ENCODE assay signal across 21 cellular contexts in genomic region chr15:28026764-28027713, GRCh38.
DNase-seq lines count a peak whose midpoint lies in the region; ATAC-seq and TF ChIP-seq lines count a peak whose summit lies in the region.
"Had no signal": no experiment of that assay in that cellular context is flagged by ENCODE, and none has a peak within 500 bp of the region (broad histone marks: within the 10 kb centered on the region; RNA-seq: fewer than 3 reads in every experiment).

No MANE protein-coding gene starts in this region.

- no peak overlapping the region for H3K14ac ChIP-seq in neuronal stem cell (ENCODE audit: low read length)

- no peaks in the 10 kb centered on the region for H3K79me1 ChIP-seq in neuronal stem cell (ENCODE audit: low read depth, low read length)

- intact Hi-C loops in left ventricle myocardium inferior (cut with micrococcal nuclease) (no loop called here), testis (cut with DNase I; ENCODE audit: low total_unique reads) (no loop called here), right cardiac atrium (cut with DNase I) (loop anchor here in 2 of 4 donors (10.0 kb wide), 2 partner anchors 58 to 98 kb away; no protein-coding TSS in a partner anchor)

- no CpG with 5 or more reads among the region's 45 CpGs for WGBS in neuronal stem cell (ENCODE audit: extremely low coverage in 2 of 2, insufficient read length in 2 of 2, insufficient replicate concordance in 1 of 2), 2 donors
- 61 to 75% methylated on average over 42 to 45 of the region's 45 CpGs for WGBS in testis, 2 donors
- 91% methylated on average over 45 of the region's 45 CpGs for WGBS in right cardiac atrium

- H3K27me3 ChIP-seq in right atrium auricular region: no peaks in the 10 kb centered on the region
- no peaks in the 10 kb centered on the region for H3K27me3 ChIP-seq in left ventricle myocardium inferior (ENCODE audit: low read depth)
- H3K27me3 ChIP-seq in neuronal stem cell (ENCODE audit: control insufficient read depth in 3 of 3, insufficient read depth in 3 of 3, low read depth in 1 of 3, low read length in 3 of 3): peaks cover 0 to 17% (median 0%) of the 10 kb centered on the region in 3 experiments
- no peaks in the 10 kb centered on the region for H3K27me3 ChIP-seq in testis
- H3K27me3 ChIP-seq in right cardiac atrium (ENCODE audit: control insufficient read depth, insufficient read depth): no peaks in the 10 kb centered on the region

- TF ChIP-seq CTCF in right atrium auricular region (IDR thresholded peaks at IDR 0.05): no peak
- TF ChIP-seq CTCF in left ventricle myocardium inferior (IDR thresholded peaks at IDR 0.05; ENCODE audit: borderline replicate concordance): no peak
- no peak for TF ChIP-seq CTCF in coronary artery (IDR thresholded peaks at IDR 0.05)
- no peak for TF ChIP-seq CTCF in testis (IDR thresholded peaks at IDR 0.05)

- H3K36me3 ChIP-seq in right atrium auricular region (no peaks in the 10 kb centered on the region), left ventricle myocardium inferior (no peaks in the 10 kb centered on the region), neuronal stem cell (replicated peaks in 1 of 2; ENCODE audit: control insufficient read depth in 2 of 2, insufficient read depth in 2 of 2, low read length in 2 of 2) (no peaks in the 10 kb centered on the region), testis (ENCODE audit: low read depth, missing control alignments) (no peaks in the 10 kb centered on the region)

- H3K4me2 ChIP-seq in neuronal stem cell (ENCODE audit: insufficient read depth, low read length, poor library complexity, severe bottlenecking): no peak overlapping the region
- H3K4me2 ChIP-seq: A549, GM23338 had no signal

- H4K91ac ChIP-seq in neuronal stem cell (ENCODE audit: low read depth, low read length, poor library complexity): no peak overlapping the region

- no peak overlapping the region for H2BK15ac ChIP-seq in neuronal stem cell (ENCODE audit: low read length)

- H3K27ac ChIP-seq in right atrium auricular region (no peak overlapping the region), left ventricle myocardium inferior (replicated peaks) (no peak overlapping the region), coronary artery (no peak overlapping the region), neuronal stem cell (replicated peaks; ENCODE audit: low read length) (no peak overlapping the region), testis (no peak overlapping the region), right cardiac atrium (ENCODE audit: low read length) (no peak overlapping the region)
- H3K27ac ChIP-seq: 22Rv1, A549, C4-2B, HL-60 had no signal

- H2AFZ ChIP-seq in neuronal stem cell (ENCODE audit: low read length): no peak overlapping the region
- H2AFZ ChIP-seq: GM23338 had no signal

- no peak overlapping the region for H2BK120ac ChIP-seq in neuronal stem cell (ENCODE audit: low read depth, low read length)

- DNase-seq in right atrium auricular region (ENCODE audit: low spot score) (peak; percentile 21), left ventricle myocardium inferior (no peak), coronary artery (ENCODE audit: low spot score) (peak; percentile 41), neuronal stem cell (ENCODE audit: low spot score) (no peak), testis (peak; percentile 64), right cardiac atrium (no peak)
- DNase-seq in NK-92 treated with Interleukin-12 subunit alpha and Interleukin-12 subunit beta, amount 100 ng/mL, for 24 hours (lab: John Stamatoyannopoulos, UW): no peak
- DNase-seq: AML-193; Caco-2; CD4-positive, alpha-beta T cell; DMS79; GDM1; HFFc6 had no signal

- H2BK5ac ChIP-seq in neuronal stem cell (ENCODE audit: low read length): no peak overlapping the region

- H3K4me1 ChIP-seq in right atrium auricular region: no peaks in the 10 kb centered on the region
- H3K4me1 ChIP-seq in left ventricle myocardium inferior: no peaks in the 10 kb centered on the region
- H3K4me1 ChIP-seq in neuronal stem cell (ENCODE audit: control insufficient read depth in 2 of 2, insufficient read depth in 1 of 2, low read depth in 1 of 2, low read length in 2 of 2): peaks cover 0 to 2% of the 10 kb centered on the region in 2 donors
- peaks cover 2% of the 10 kb centered on the region for H3K4me1 ChIP-seq in testis
- no peaks in the 10 kb centered on the region for H3K4me1 ChIP-seq in right cardiac atrium (ENCODE audit: control insufficient read depth, insufficient read depth, low read length)
- H3K4me1 ChIP-seq: A549 had no signal

- no peak overlapping the region for H3K4me3 ChIP-seq in right atrium auricular region
- H3K4me3 ChIP-seq in left ventricle myocardium inferior: no peak overlapping the region
- no peak overlapping the region for H3K4me3 ChIP-seq in coronary artery
- no peak overlapping the region for H3K4me3 ChIP-seq in neuronal stem cell (ENCODE audit: low read length in 2 of 2)
- H3K4me3 ChIP-seq in testis: peak overlapping the region; percentile 27 to 40
- no peak overlapping the region for H3K4me3 ChIP-seq in right cardiac atrium (ENCODE audit: low read length)
- H3K4me3 ChIP-seq: A549, GM12878, GM23338 had no signal

- no peaks in the 10 kb centered on the region for H3K9me3 ChIP-seq in right atrium auricular region
- no peaks in the 10 kb centered on the region for H3K9me3 ChIP-seq in left ventricle myocardium inferior (replicated peaks)
- no peaks in the 10 kb centered on the region for H3K9me3 ChIP-seq in neuronal stem cell (replicated peaks in 1 of 2; ENCODE audit: control insufficient read depth in 2 of 2, insufficient read depth in 1 of 2, low read depth in 1 of 2, low read length in 2 of 2)
- H3K9me3 ChIP-seq in testis: no peaks in the 10 kb centered on the region
- H3K9me3 ChIP-seq in right cardiac atrium (ENCODE audit: control insufficient read depth, low read length): no peaks in the 10 kb centered on the region
- H3K9me3 ChIP-seq: A549, Caco-2 had no signal

- ATAC-seq in right cardiac atrium (no peak), GM18502 (IDR thresholded peaks at IDR 0.05; ENCODE audit: poor library complexity, unreplicated experiment) (no peak)
- ATAC-seq: A549, GM12878, GM23338, HCT116 had no signal

- H3K4ac ChIP-seq in neuronal stem cell (ENCODE audit: low read length): no peak overlapping the region

- H3K9ac ChIP-seq in neuronal stem cell (ENCODE audit: low read depth, low read length, poor library complexity): no peak overlapping the region

- H4K8ac ChIP-seq in neuronal stem cell (ENCODE audit: low read depth, low read length): no peak overlapping the region

- H3K18ac ChIP-seq in neuronal stem cell (ENCODE audit: low read length): peak overlapping the region; percentile 63

- no peak for TF ChIP-seq POLR2A in testis (IDR thresholded peaks at IDR 0.05)

- H2AK5ac ChIP-seq in neuronal stem cell (ENCODE audit: low read depth, low read length): no peak overlapping the region

- H3K23ac ChIP-seq in neuronal stem cell (ENCODE audit: low read depth, low read length, poor library complexity): peak overlapping the region; percentile 47

- no peak overlapping the region for H2BK12ac ChIP-seq in neuronal stem cell (ENCODE audit: low read length)

Comparison
In these comparisons a context has a peak if more than half of its experiments do, and no peak if none do; other contexts are left out.
1. DNase-seq: peak in right atrium auricular region (single experiment), coronary artery (single experiment) and testis (single experiment); none in left ventricle myocardium inferior (single experiment), neuronal stem cell (single experiment), NK-92 treated with Interleukin-12 subunit alpha and Interleukin-12 subunit beta, amount 100 ng/mL, for 24 hours (single experiment) and right cardiac atrium (0 of 3).
2. H3K4me3 ChIP-seq: peak in testis (2 of 2); none in right atrium auricular region (0 of 2), left ventricle myocardium inferior (single experiment), coronary artery (single experiment), neuronal stem cell (0 of 2) and right cardiac atrium (single experiment).